Comparison of ENCODE assay signal across 7 cellular contexts in genomic region chr10:73495884-73496674, GRCh38. TPM values are rescaled to one million over a fixed set of nuclear protein-coding genes. Genes with fewer than 3 reads are reported as not detected.
DNase-seq lines count a peak whose midpoint lies in the region; ATAC-seq, FAIRE-seq and TF ChIP-seq lines count a peak whose summit lies in the region.

Gene PPP3CB, minus strand, starts transcription at chr10:73496024. Its CDS starts 135 bp downstream, at chr10:73495889.

- peak within 1 kb of the TSS; percentile 93 for H2AFZ ChIP-seq in GM12878 (ENCODE audit: control insufficient read depth, low read depth, low read length)

- H3K4me1 ChIP-seq in GM12878 (ENCODE audit: control insufficient read depth, insufficient read depth, low read length), result peaks cover 9% of the 10 kb centered on the region

- TSS peak; percentile 95 for BruUV-seq in GM12878 (replicated peaks; lab: Mats Ljungman, UMichigan)

- SMC1A ChIA-PET in GM12878 (lab: Charles Lee; ENCODE audit: uncharacterized antibody, unreplicated experiment), result interaction anchor here (0.8 to 1.6 kb wide), 9 partner anchors 11 to 354 kb away, joined by 3 to 5 read pairs (median 3); partner anchors contain the start of gene CFAP70

- RAD21 ChIA-PET in GM12878 (lab: Charles Lee; ENCODE audit: unreplicated experiment), result interaction anchor here (0.7 to 1.3 kb wide), 5 partner anchors 130 to 804 kb away, joined by 3 to 5 read pairs (median 3); partner anchors contain the start of gene SEC24C

- H3K36me3 ChIP-seq in GM12878 (ENCODE audit: control insufficient read depth in 2 of 2, insufficient read depth in 2 of 2, low read length in 1 of 2), result no peaks in the 10 kb centered on the region; a peak in 1 of 4 replicates

- peak; percentile 88 to 93 for DNase-seq in NCI-H2081 (lab: John Stamatoyannopoulos, UW)
- DNase-seq in T-helper 9 cell, result peak; percentile 89
- peak; percentile 82 for DNase-seq in GM12878 (ENCODE audit: low read depth, low spot score)
- peak; percentile 88 for DNase-seq in iPS DF 19.7 (ENCODE audit: low read depth, low spot score)
- peak; percentile 92 for DNase-seq in sciatic nerve (ENCODE audit: low spot score)

- no peak for TF ChIP-seq EP300 in GM12878 (IDR thresholded peaks at IDR 0.05; ENCODE audit: borderline replicate concordance in 1 of 2, control insufficient read depth in 1 of 2, low read depth in 2 of 2, low read length in 2 of 2)

- H3K9ac ChIP-seq in GM12878 (ENCODE audit: control insufficient read depth, insufficient read depth, low read length), result peak within 1 kb of the TSS; percentile 93

- no peak for TF ChIP-seq RAD21 in GM12878 (IDR thresholded peaks at IDR 0.05; ENCODE audit: insufficient read depth, low read depth, low read length)

- POLR2A ChIA-PET in GM12878 (lab: Charles Lee), result interaction anchor here (0.5 to 1.4 kb wide), 7 partner anchors 15 to 1274 kb away, joined by 3 to 11 read pairs (median 4); no protein-coding TSS in a partner anchor

- H4K20me1 ChIP-seq in GM12878 (ENCODE audit: control insufficient read depth, insufficient read depth), result no peaks in the 10 kb centered on the region

- ATAC-seq in GM18505 (IDR thresholded peaks at IDR 0.05; ENCODE audit: unreplicated experiment) (peak; percentile 70), HG03025 (IDR thresholded peaks at IDR 0.05; ENCODE audit: low FRiP score, unreplicated experiment) (peak; percentile 62), GM12878 (peak; percentile 87), sciatic nerve (peak; percentile 95)

- no peaks in the 10 kb centered on the region for H3K27me3 ChIP-seq in GM12878 (replicated peaks in 1 of 2; ENCODE audit: control insufficient read depth in 2 of 2, insufficient read depth in 2 of 2, low read length in 1 of 2)

- intact Hi-C loops in GM12878 (cut with micrococcal nuclease; ENCODE audit: unreplicated experiment), result loop anchor here (5.0 kb wide), 1 partner anchor 244 kb away; the partner anchor contains the start of gene MRPS16
- intact Hi-C loops in sciatic nerve (cut with DNase I), result no loop called here

- TF ChIP-seq POLR2A in GM18505 (IDR thresholded peaks at IDR 0.05; ENCODE audit: borderline replicate concordance, extremely low read depth, insufficient read depth, insufficient read length) (no peak), GM12878 (IDR thresholded peaks at IDR 0.05; ENCODE audit: low read depth, low read length) (no peak)

- H3K27ac ChIP-seq in GM12878 (ENCODE audit: control insufficient read depth, insufficient read depth), result peak within 1 kb of the TSS; percentile 86

- CTCF ChIA-PET in GM12878 (lab: Yijun Ruan, JAX), result interaction anchor here (0.6 to 1.6 kb wide), 6 partner anchors 33 to 381 kb away, joined by 3 to 6 read pairs (median 4); no protein-coding TSS in a partner anchor

- H3K79me2 ChIP-seq in GM12878 (ENCODE audit: control insufficient read depth, insufficient read depth, low read length), result peaks cover 45% of the 10 kb centered on the region

- peak within 1 kb of the TSS; percentile 75 for H3K4me3 ChIP-seq in GM12878

- no peaks in the 10 kb centered on the region for H3K9me3 ChIP-seq in GM12878 (replicated peaks; ENCODE audit: control insufficient read depth, insufficient read depth, low read length)

- WGBS in GM12878 (ENCODE audit: insufficient coverage, insufficient replicate concordance, low lambda C conversion rate, missing lambda C conversion rate), result 5% methylated on average over 21 of the region's 28 CpGs

- no peak for TF ChIP-seq CTCF in GM12878 (IDR thresholded peaks at IDR 0.05 in 2 of 3, conservative IDR thresholded peaks at IDR 0.05 in 1 of 3; ENCODE audit: control insufficient read depth in 2 of 3, extremely low read depth in 1 of 3, insufficient read depth in 1 of 3, low read depth in 3 of 3, low read length in 3 of 3)

- peak; percentile 96 for FAIRE-seq in GM12878 (lab: Jason Lieb, UNC)

- H3K4me2 ChIP-seq in GM12878 (ENCODE audit: control insufficient read depth, insufficient read depth), result peak within 1 kb of the TSS; percentile 99

- in situ Hi-C loops in GM12878 (cut with MboI), result no loop called here

TF ChIP-seq in GM12878, 131 proteins besides CTCF, POLR2A, EP300 and RAD21 (continues in another document):
- TF ChIP-seq SPI1 (IDR thresholded peaks at IDR 0.05; ENCODE audit: borderline replicate concordance, insufficient read depth, low read depth, low read length) (no peak), HCFC1 (IDR thresholded peaks at IDR 0.05; ENCODE audit: low read length) (peak; percentile 58), NR2C1 (IDR thresholded peaks at IDR 0.05) (no peak), EZH2 (IDR thresholded peaks at IDR 0.05; ENCODE audit: borderline replicate concordance, control insufficient read depth, low read depth, low read length) (no peak), MAX (IDR thresholded peaks at IDR 0.05; ENCODE audit: low read depth, low read length) (no peak), POLR2AphosphoS5 (IDR thresholded peaks at IDR 0.05; ENCODE audit: low read length) (no peak), BMI1 (IDR thresholded peaks at IDR 0.05; ENCODE audit: borderline replicate concordance) (no peak), SMAD5 (IDR thresholded peaks at IDR 0.05; ENCODE audit: low read depth) (no peak), GABPA (IDR thresholded peaks at IDR 0.05; ENCODE audit: low read depth) (no peak), ZBED1 (IDR thresholded peaks at IDR 0.05; ENCODE audit: borderline replicate concordance) (no peak; the same call in 1 of the 2 replicates), FOS (IDR thresholded peaks at IDR 0.05; ENCODE audit: borderline replicate concordance, extremely low read depth, insufficient read length) (no peak), IRF5 (IDR thresholded peaks at IDR 0.05; ENCODE audit: borderline replicate concordance) (no peak), CHD2 (IDR thresholded peaks at IDR 0.05; ENCODE audit: borderline replicate concordance, low read depth, low read length) (peak; percentile 79; the same call in 1 of the 2 replicates), NFIC (IDR thresholded peaks at IDR 0.05; ENCODE audit: low read depth, low read length) (no peak), BRCA1 (IDR thresholded peaks at IDR 0.05; ENCODE audit: low read depth, low read length) (no peak), ZNF687 (IDR thresholded peaks at IDR 0.05) (no peak)

RNA-seq across cellular contexts. Expression of gene PPP3CB, which starts in this region (rescaled TPM):
- 67.3 and 69.4 TPM in 2 replicates for total RNA-seq in GM12878 (2013; cell fraction: nucleolus; rRNA removed)
- total RNA-seq in GM12878 (2014; rRNA removed), result 18.9 and 21.5 TPM in 2 replicates
- 26.3 and 28.2 TPM in 2 replicates for total RNA-seq in GM12878 (2014; rRNA removed; fragmentation: Illumina TruSeq; extraction: Trizol)
- 42.0 and 43.0 TPM in 2 replicates for total RNA-seq in GM12878 (2021)
- 19.5 TPM for polyA plus RNA-seq in GM12878 (2011; ENCODE audit: low read depth)
- polyA plus RNA-seq in GM12878 (2011; rRNA removed), result 17.8 and 24.6 TPM in 2 replicates
- 7.8 and 16.4 TPM in 2 replicates for polyA plus RNA-seq in GM12878 (2011; cell fraction: cytosol; rRNA removed)
- polyA plus RNA-seq in GM12878 (2011; cell fraction: nucleus; rRNA removed), result 15.9 and 18.8 TPM in 2 replicates
- 29.4 and 29.8 TPM in 2 replicates for polyA plus RNA-seq in GM12878 (2012)
- 46.4 and 60.6 TPM in 2 replicates for polyA plus RNA-seq in GM12878 (2014; fragmentation: Illumina TruSeq; extraction: Trizol)
- polyA plus RNA-seq in GM12878 (2014; fragmentation: Nextera tagmentation; extraction: Ambion mirVana), result 10 to 100 TPM; 13.9 to 19.7 TPM
- polyA plus RNA-seq in GM12878 (2014; rRNA removed), result 20.8 and 24.9 TPM in 2 replicates
- polyA plus RNA-seq in GM12878 (2016; fragmentation: Nextera tagmentation; extraction: Ambion mirVana), result 10 to 100 TPM; 11.4 to 15.4 TPM
- polyA minus RNA-seq in GM12878 (2011; rRNA and poly(A)+ RNA removed), result 14.6 and 15.8 TPM in 2 replicates
- polyA minus RNA-seq in GM12878 (2011; cell fraction: cytosol; rRNA and poly(A)+ RNA removed), result 5.7 and 11.4 TPM in 2 replicates
- 8.7 and 12.8 TPM in 2 replicates for polyA minus RNA-seq in GM12878 (2011; cell fraction: nucleus; rRNA and poly(A)+ RNA removed)
- total RNA-seq in sciatic nerve, result 63.1 TPM

Comparison
In these comparisons a context has a peak if more than half of its experiments do, and no peak if none do; other contexts are left out.
1. Peak in every context shown above with its lines: DNase-seq, ATAC-seq, H3K4me3 ChIP-seq and H3K27ac ChIP-seq.